In genomic region chr1:32861904-32862698, GRCh38 we compare ENCODE assay signal across 15 cellular contexts. TPM values are rescaled to one million over a fixed set of nuclear protein-coding genes. Genes with fewer than 3 reads are reported as not detected.
DNase-seq lines count a peak whose midpoint lies in the region; ATAC-seq and TF ChIP-seq lines count a peak whose summit lies in the region.
"Had no signal": no experiment of that assay in that cellular context is flagged by ENCODE, and none has a peak within 500 bp of the region (broad histone marks: within the 10 kb centered on the region; RNA-seq: fewer than 3 reads in every experiment).

No MANE protein-coding gene starts in this region.

- H3K4me3 ChIP-seq in dorsolateral prefrontal cortex, result no peak overlapping the region
- H3K4me3 ChIP-seq: sigmoid colon had no signal

- no peaks in the 10 kb centered on the region for H3K27me3 ChIP-seq in dorsolateral prefrontal cortex
- H3K27me3 ChIP-seq: sigmoid colon had no signal

- H3K27ac ChIP-seq in dorsolateral prefrontal cortex, result peak overlapping the region in 52 of 59 donors; percentile 3 to 84 (median 62)
- H3K27ac ChIP-seq: sigmoid colon had no signal

- peak; percentile 34 for DNase-seq in HS-5 (ENCODE audit: low read depth)
- DNase-seq in dorsolateral prefrontal cortex, result peak in 3 of 10 donors; percentile 67 to 78 (median 70)
- peak; percentile 37 for DNase-seq in pons (ENCODE audit: low spot score)
- DNase-seq in NCI-H82 (lab: John Stamatoyannopoulos, UW), result no peak
- DNase-seq in activated CD4-positive, alpha-beta T cell treated with anti-CD3 and anti-CD28 coated beads, Interleukin-2, amount 50 U/mL, for 1 hour, result no peak
- DNase-seq: activated CD4-positive, alpha-beta T cell treated with anti-CD3 and anti-CD28 coated beads for 4 hours; CD4-positive, alpha-beta T cell; effector CD8-positive, alpha-beta T cell; kidney glomerular epithelial cell; NCI-H1436; NCI-H524; nephron progenitor cell; sigmoid colon had no signal

- no peak for TF ChIP-seq CTCF in dorsolateral prefrontal cortex (IDR thresholded peaks at IDR 0.05 in 54 of 56, conservative IDR thresholded peaks at IDR 0.05 in 2 of 56; ENCODE audit: low read depth in 1 of 56, partially characterized antibody in 56 of 56)

- intact Hi-C loops in dorsolateral prefrontal cortex (cut with DNase I), result no loop called here

- ATAC-seq in GM18511 (IDR thresholded peaks at IDR 0.05; ENCODE audit: unreplicated experiment), result no peak
- ATAC-seq: activated T-helper 17 cell treated with anti-CD3 and anti-CD28 coated beads, Interleukin-2, amount 50 U/mL, for 72 hours had no signal

RNA-seq across cellular contexts. Expression of gene FNDC5, which starts 8.6 kb away (rescaled TPM):
- total RNA-seq in dorsolateral prefrontal cortex, result 10 to 100 TPM in 119 of 120 experiments, 1 to 10 TPM in 1; 5.1 to 60.1 (median 32.9) TPM
- total RNA-seq: activated T-helper 17 cell treated with anti-CD3 and anti-CD28 coated beads, Interleukin-2, amount 50 U/mL, for 72 hours; CD4-positive, alpha-beta T cell had no signal

RNA-seq across cellular contexts. Expression of gene HPCA, which starts 24.2 kb away (rescaled TPM):
- total RNA-seq in dorsolateral prefrontal cortex, result 100 to 1,000 TPM in 115 of 120 experiments, 10 to 100 TPM in 5; 50.4 to 310 (median 190) TPM
- total RNA-seq: CD4-positive, alpha-beta T cell; sigmoid colon had no signal

RNA-seq across cellular contexts. Expression of gene TMEM54, which starts 39.1 kb away (rescaled TPM):
- 10 to 100 TPM; 16.8 to 69.5 (median 35.8) TPM for total RNA-seq in dorsolateral prefrontal cortex
- total RNA-seq: CD4-positive, alpha-beta T cell had no signal

RNA-seq across cellular contexts. Expression of gene S100PBP, which starts 44.6 kb away (rescaled TPM):
- 10 to 100 TPM; 26.9 to 75.5 (median 43.2) TPM for total RNA-seq in dorsolateral prefrontal cortex

RNA-seq across cellular contexts. Expression of gene YARS1, which starts 44.9 kb away (rescaled TPM):
- total RNA-seq in dorsolateral prefrontal cortex, result 100 to 1,000 TPM in 107 of 120 experiments, 10 to 100 TPM in 13; 66.2 to 170 (median 126) TPM

Comparison
In these comparisons a context has a peak if more than half of its experiments do, and no peak if none do; other contexts are left out.
1. DNase-seq: peak in HS-5 (single experiment) and pons (single experiment); none in NCI-H82 (single experiment) and activated CD4-positive, alpha-beta T cell treated with anti-CD3 and anti-CD28 coated beads, Interleukin-2, amount 50 U/mL, for 1 hour (single experiment).